Comparison of ENCODE assay signal across 16 cellular contexts in genomic region chr2:219637842-219638185, GRCh38. TPM values are rescaled to one million over a fixed set of nuclear protein-coding genes. Genes with fewer than 3 reads are reported as not detected.
A peak's percentile ranks its signal among the peaks of the same experiment; 100 is the strongest.
DNase-seq lines count a peak whose midpoint lies in the region; ATAC-seq and TF ChIP-seq lines count a peak whose summit lies in the region.
"Had no signal": no experiment of that assay in that cellular context is flagged by ENCODE, and none has a peak within 500 bp of the region (broad histone marks: within the 10 kb centered on the region; RNA-seq: fewer than 3 reads in every experiment).

No MANE protein-coding gene starts in this region.

- H3K36me3 ChIP-seq in HEK293 (ENCODE audit: control insufficient read depth in 2 of 2, insufficient read depth in 1 of 2, low read length in 2 of 2) (peaks cover 0 to 25% of the 10 kb centered on the region in 2 experiments; a peak in 1 of 3 replicates), neuronal stem cell (replicated peaks in 1 of 2; ENCODE audit: control insufficient read depth in 2 of 2, insufficient read depth in 2 of 2, low read length in 2 of 2) (no peaks in the 10 kb centered on the region)
- H3K36me3 ChIP-seq: BLaER1 had no signal

- no peaks in the 10 kb centered on the region for H3K36me3 Mint-ChIP-seq in activated naive CD8-positive, alpha-beta T cell treated with anti-CD3 and anti-CD28 coated beads, Interleukin-2, amount 10 ng/mL, durations not matched to agents 7 days and 5 days
- H3K36me3 Mint-ChIP-seq in activated naive CD8-positive, alpha-beta T cell treated with anti-CD3 and anti-CD28 coated beads for 36 hours: no peaks in the 10 kb centered on the region
- H3K36me3 Mint-ChIP-seq: CD8-positive, alpha-beta memory T cell had no signal

- H3K4me1 ChIP-seq in HEK293 (ENCODE audit: control insufficient read depth, insufficient read depth, low read length): no peaks in the 10 kb centered on the region
- H3K4me1 ChIP-seq in neuronal stem cell (ENCODE audit: control insufficient read depth in 2 of 2, insufficient read depth in 1 of 2, low read depth in 1 of 2, low read length in 2 of 2): peaks cover 2 to 6% of the 10 kb centered on the region in 2 donors

- peak overlapping the region; percentile 17 for H3K4ac ChIP-seq in neuronal stem cell (ENCODE audit: low read length)

- no peak overlapping the region for H2BK12ac ChIP-seq in neuronal stem cell (ENCODE audit: low read length)

- no peak overlapping the region for H4K8ac ChIP-seq in neuronal stem cell (ENCODE audit: low read depth, low read length)

- H2AK5ac ChIP-seq in neuronal stem cell (ENCODE audit: low read depth, low read length): peak overlapping the region; percentile 83

- peak overlapping the region; percentile 55 for H3K9ac ChIP-seq in neuronal stem cell (ENCODE audit: low read depth, low read length, poor library complexity)
- H3K9ac ChIP-seq: BLaER1, GM23248 had no signal

- H3K4me1 Mint-ChIP-seq in activated naive CD8-positive, alpha-beta T cell treated with anti-CD3 and anti-CD28 coated beads, Interleukin-2, amount 10 ng/mL, durations not matched to agents 7 days and 5 days: peaks cover 14% of the 10 kb centered on the region
- H3K4me1 Mint-ChIP-seq in activated naive CD8-positive, alpha-beta T cell treated with anti-CD3 and anti-CD28 coated beads for 36 hours: peaks cover 4% of the 10 kb centered on the region

- H3K4me2 ChIP-seq in neuronal stem cell (ENCODE audit: insufficient read depth, low read length, poor library complexity, severe bottlenecking): no peak overlapping the region

- H3K27me3 Mint-ChIP-seq in activated naive CD8-positive, alpha-beta T cell treated with anti-CD3 and anti-CD28 coated beads, Interleukin-2, amount 10 ng/mL, durations not matched to agents 7 days and 5 days: peaks cover 4% of the 10 kb centered on the region
- H3K27me3 Mint-ChIP-seq in activated naive CD8-positive, alpha-beta T cell treated with anti-CD3 and anti-CD28 coated beads for 36 hours: peaks cover 20% of the 10 kb centered on the region

- no peak overlapping the region for H3K14ac ChIP-seq in neuronal stem cell (ENCODE audit: low read length)

- H3K9me3 Mint-ChIP-seq in activated naive CD8-positive, alpha-beta T cell treated with anti-CD3 and anti-CD28 coated beads, Interleukin-2, amount 10 ng/mL, durations not matched to agents 7 days and 5 days: no peaks in the 10 kb centered on the region
- no peaks in the 10 kb centered on the region for H3K9me3 Mint-ChIP-seq in activated naive CD8-positive, alpha-beta T cell treated with anti-CD3 and anti-CD28 coated beads for 36 hours
- H3K9me3 Mint-ChIP-seq: CD8-positive, alpha-beta memory T cell had no signal

- H4K91ac ChIP-seq in neuronal stem cell (ENCODE audit: low read depth, low read length, poor library complexity): no peak overlapping the region

- peak overlapping the region; percentile 54 for H3K18ac ChIP-seq in neuronal stem cell (ENCODE audit: low read length)

- no peak overlapping the region for H3K4me3 Mint-ChIP-seq in activated naive CD8-positive, alpha-beta T cell treated with anti-CD3 and anti-CD28 coated beads, Interleukin-2, amount 10 ng/mL, durations not matched to agents 7 days and 5 days
- H3K4me3 Mint-ChIP-seq in activated naive CD8-positive, alpha-beta T cell treated with anti-CD3 and anti-CD28 coated beads for 36 hours: no peak overlapping the region
- H3K4me3 Mint-ChIP-seq: CD8-positive, alpha-beta memory T cell had no signal

- TF ChIP-seq CTCF in GM10266 (IDR thresholded peaks at IDR 0.05; ENCODE audit: control insufficient read depth, insufficient read depth, low read depth, missing control alignments): no peak
- no peak for TF ChIP-seq CTCF in HEK293 (tag by site-specific recombination; IDR thresholded peaks at IDR 0.05)

- peak; percentile 26 for DNase-seq in activated naive CD8-positive, alpha-beta T cell treated with anti-CD3 and anti-CD28 coated beads, Interleukin-2, amount 10 ng/mL, durations not matched to agents 7 days and 5 days
- no peak for DNase-seq in activated naive CD8-positive, alpha-beta T cell treated with anti-CD3 and anti-CD28 coated beads for 36 hours
- peak; percentile 10 for DNase-seq in GM10266 (ENCODE audit: extremely low spot score)
- DNase-seq in neuronal stem cell (ENCODE audit: low spot score): no peak
- DNase-seq in NCI-H526 (lab: John Stamatoyannopoulos, UW): no peak
- DNase-seq in NAMALWA (ENCODE audit: low spot score): no peak
- DNase-seq: 8988T; AML-193; CD8-positive, alpha-beta memory T cell; DND-41; GDM1; GM23248 had no signal

- no CpG with 5 or more reads among the region's 9 CpGs for WGBS in neuronal stem cell (ENCODE audit: extremely low coverage in 2 of 2, insufficient read length in 2 of 2, insufficient replicate concordance in 1 of 2), 2 donors

- H3K9me3 ChIP-seq in HEK293 (ENCODE audit: control insufficient read depth, insufficient read depth, low read depth, low read length) (no peaks in the 10 kb centered on the region), neuronal stem cell (replicated peaks in 1 of 2; ENCODE audit: control insufficient read depth in 2 of 2, insufficient read depth in 1 of 2, low read depth in 1 of 2, low read length in 2 of 2) (peaks cover 0 to 4% of the 10 kb centered on the region in 2 donors)
- H3K9me3 ChIP-seq: BLaER1, Caco-2 had no signal

- peaks cover 1% of the 10 kb centered on the region for H3K79me1 ChIP-seq in neuronal stem cell (ENCODE audit: low read depth, low read length)

- H3K27ac ChIP-seq in HEK293 (ENCODE audit: extremely low read depth, low read depth, low read length) (no peak overlapping the region), neuronal stem cell (replicated peaks; ENCODE audit: low read length) (no peak overlapping the region)
- H3K27ac ChIP-seq: BLaER1, GM23248, HL-60 had no signal

- H2AFZ ChIP-seq in neuronal stem cell (ENCODE audit: low read length): no peak overlapping the region
- H2AFZ ChIP-seq: GM23248 had no signal

- ATAC-seq in activated naive CD8-positive, alpha-beta T cell treated with anti-CD3 and anti-CD28 coated beads, Interleukin-2, amount 10 ng/mL, durations not matched to agents 7 days and 5 days (ENCODE audit: low read depth): no peak

- CTCF ChIA-PET in HEK293 (lab: Yijun Ruan, JAX): interaction anchor here (1.1 kb wide), 1 partner anchor 41 kb away, joined by 3 read pairs; no protein-coding TSS in a partner anchor

- H2BK120ac ChIP-seq in neuronal stem cell (ENCODE audit: low read depth, low read length): no peak overlapping the region

- no peak overlapping the region for H3K23ac ChIP-seq in neuronal stem cell (ENCODE audit: low read depth, low read length, poor library complexity)

- no peaks in the 10 kb centered on the region for H3K27me3 ChIP-seq in neuronal stem cell (ENCODE audit: control insufficient read depth in 3 of 3, insufficient read depth in 3 of 3, low read depth in 1 of 3, low read length in 3 of 3)
- H3K27me3 ChIP-seq: BLaER1 had no signal

- no peak overlapping the region for H2BK15ac ChIP-seq in neuronal stem cell (ENCODE audit: low read length)

- H3K27ac Mint-ChIP-seq in activated naive CD8-positive, alpha-beta T cell treated with anti-CD3 and anti-CD28 coated beads, Interleukin-2, amount 10 ng/mL, durations not matched to agents 7 days and 5 days: no peak overlapping the region
- no peak overlapping the region for H3K27ac Mint-ChIP-seq in activated naive CD8-positive, alpha-beta T cell treated with anti-CD3 and anti-CD28 coated beads for 36 hours

- H3K4me3 ChIP-seq in HEK293 (ENCODE audit: low read depth, low read length) (no peak overlapping the region), neuronal stem cell (ENCODE audit: low read length in 2 of 2) (no peak overlapping the region)
- H3K4me3 ChIP-seq: BLaER1, GM23248 had no signal

- peak overlapping the region; percentile 31 for H2BK5ac ChIP-seq in neuronal stem cell (ENCODE audit: low read length)

- POLR2A ChIA-PET in activated naive CD8-positive, alpha-beta T cell treated with anti-CD3 and anti-CD28 coated beads, Interleukin-2, amount 10 ng/mL, durations not matched to agents 7 days and 5 days (lab: Charles Lee): interaction anchor here (0.6 kb wide), 1 partner anchor 39 kb away, joined by 3 read pairs; no protein-coding TSS in a partner anchor
- POLR2A ChIA-PET in HEK293 (lab: Yijun Ruan, JAX): no interaction called here

TF ChIP-seq in HEK293, 187 proteins besides CTCF, POLR2A, EP300 and RAD21:
- 0 out of 2 replicates have a peak, but pooled peaks have one; percentile 18 for TF ChIP-seq ZNF600 (tag by site-specific recombination; IDR thresholded peaks at IDR 0.05)
- peak; percentile 17; the same call in 1 of the 2 replicates for TF ChIP-seq GLIS1 (tag by site-specific recombination; IDR thresholded peaks at IDR 0.05)
- no peak for TF ChIP-seq ZBTB10 (tag by site-specific recombination; IDR thresholded peaks at IDR 0.05)

RNA-seq across cellular contexts. Expression of gene SLC4A3, which starts 10.4 kb away (rescaled TPM):
- total RNA-seq in activated naive CD8-positive, alpha-beta T cell treated with anti-CD3 and anti-CD28 coated beads, Interleukin-2, amount 10 ng/mL, durations not matched to agents 7 days and 5 days: not detected
- under 1 TPM in 1 of 2 experiments, not detected in 1; 0.10 TPM for total RNA-seq in activated naive CD8-positive, alpha-beta T cell treated with anti-CD3 and anti-CD28 coated beads for 36 hours
- polyA plus RNA-seq in neuronal stem cell (2013, experiment 1 of 2): 3.2 TPM
- 3.4 TPM for polyA plus RNA-seq in neuronal stem cell (2013, experiment 2 of 2)
- polyA plus RNA-seq: CD8-positive, alpha-beta memory T cell had no signal

RNA-seq across cellular contexts. Expression of gene STK11IP, which starts 40.2 kb away (rescaled TPM):
- total RNA-seq in activated naive CD8-positive, alpha-beta T cell treated with anti-CD3 and anti-CD28 coated beads, Interleukin-2, amount 10 ng/mL, durations not matched to agents 7 days and 5 days: 10 to 100 TPM; 36.3 to 37.5 TPM
- total RNA-seq in activated naive CD8-positive, alpha-beta T cell treated with anti-CD3 and anti-CD28 coated beads for 36 hours: 10 to 100 TPM; 24.5 to 25.3 TPM
- polyA plus RNA-seq in neuronal stem cell (2013, experiment 1 of 2): 12.9 TPM
- polyA plus RNA-seq in neuronal stem cell (2013, experiment 2 of 2): 12.0 TPM

Comparison
In these comparisons a context has a peak if more than half of its experiments do, and no peak if none do; other contexts are left out.
1. DNase-seq: peak in activated naive CD8-positive, alpha-beta T cell treated with anti-CD3 and anti-CD28 coated beads, Interleukin-2, amount 10 ng/mL, durations not matched to agents 7 days and 5 days (single experiment) and GM10266 (single experiment); none in activated naive CD8-positive, alpha-beta T cell treated with anti-CD3 and anti-CD28 coated beads for 36 hours (single experiment), neuronal stem cell (single experiment), NCI-H526 (0 of 2) and NAMALWA (single experiment).